ENCODE assay signal across 8 cellular contexts in the genomic region with DNA sequence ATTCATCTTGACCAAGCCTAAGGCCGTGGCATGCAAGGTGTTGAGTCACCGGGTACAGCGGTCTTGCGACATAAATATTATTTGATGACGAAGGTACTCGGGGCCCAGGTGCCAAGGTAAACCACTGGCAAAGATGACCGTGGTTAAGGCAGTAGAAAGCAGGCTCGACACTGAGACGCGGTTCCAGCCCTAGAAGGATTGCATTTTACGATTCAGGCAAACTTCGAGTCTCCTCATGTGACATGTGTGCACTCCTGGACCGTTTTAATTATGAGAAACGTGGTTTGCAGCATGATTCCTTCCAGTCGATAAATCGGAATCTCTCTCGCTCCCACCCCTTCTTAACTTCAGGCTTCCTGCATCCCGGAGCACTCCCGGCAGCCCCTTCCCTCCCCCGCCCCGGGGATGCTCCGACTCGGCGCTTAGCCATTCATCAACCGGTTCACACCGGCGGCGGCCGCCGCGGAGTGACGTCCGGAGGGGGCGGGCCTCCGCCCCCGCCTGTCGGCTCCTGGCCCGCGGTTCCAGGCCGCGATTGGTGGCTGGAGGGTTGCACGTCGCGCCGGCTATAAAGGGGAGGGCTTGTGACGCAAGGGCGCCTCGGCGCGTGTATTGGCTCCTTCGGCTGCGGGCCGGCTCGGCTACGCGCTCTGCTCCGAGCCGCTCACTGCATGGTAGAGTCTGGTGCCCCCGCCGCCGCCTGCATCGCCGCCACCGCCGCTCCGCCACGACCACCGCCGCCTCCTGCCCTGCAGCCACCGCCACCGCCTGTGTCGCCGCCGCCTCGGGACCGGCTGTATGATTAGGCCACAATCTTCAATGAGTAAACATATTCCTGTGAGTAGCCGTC. TPM values are rescaled to one million over a fixed set of nuclear protein-coding genes. Genes with fewer than 3 reads are reported as not detected.
DNase-seq lines count a peak whose midpoint lies in the region; ATAC-seq and TF ChIP-seq lines count a peak whose summit lies in the region.

A gene (plus strand): TSS at position 598 of the 850 bp plus-strand sequence.
A gene (plus strand): TSS at position 598 of the 850 bp plus-strand sequence. CDS start 4,401 bp downstream, outside the sequence.

- WGBS in tibial nerve, 2 donors = 0 to 1% methylated on average over 20 to 47 of the region's 77 CpGs

- peak within 1 kb of the TSS; percentile 91 for H3K4me3 Mint-ChIP-seq in activated naive CD8-positive, alpha-beta T cell treated with anti-CD3 and anti-CD28 coated beads, Interleukin-2, amount 50 U/mL, for 24 hours

- TF ChIP-seq POLR2A in tibial nerve (IDR thresholded peaks at IDR 0.05) = peak; percentile 99 to 100

- H3K27ac ChIP-seq in cardiac muscle cell = peak within 1 kb of the TSS; percentile 95
- H3K27ac ChIP-seq in parathyroid adenoma = peak within 1 kb of the TSS; percentile 93
- H3K27ac ChIP-seq in tibial nerve = peak within 1 kb of the TSS; percentile 96 to 100 (median 98)

- peak within 1 kb of the TSS; percentile 99 for H2AFZ ChIP-seq in parathyroid adenoma

- peaks cover 26% of the 10 kb centered on the region for H3K4me1 ChIP-seq in cardiac muscle cell (ENCODE audit: low read depth)
- H3K4me1 ChIP-seq in parathyroid adenoma = peaks cover 6% of the 10 kb centered on the region
- H3K4me1 ChIP-seq in tibial nerve = peaks cover 0 to 38% (median 6%) of the 10 kb centered on the region in 4 donors

- H3K27me3 Mint-ChIP-seq in activated naive CD8-positive, alpha-beta T cell treated with anti-CD3 and anti-CD28 coated beads, Interleukin-2, amount 50 U/mL, for 24 hours = no peaks in the 10 kb centered on the region

- DNase-seq in GM12864 (ENCODE audit: low read depth) (peak; percentile 93), NCI-H1417 (lab: John Stamatoyannopoulos, UW) (peak; percentile 96 to 97 (median 97)), SW 1271 (lab: John Stamatoyannopoulos, UW) (peak; percentile 93 to 96), cardiac muscle cell (ENCODE audit: low read depth in 1 of 2, low spot score in 1 of 2) (peak; percentile 98 to 99), tibial nerve (ENCODE audit: low spot score in 2 of 2) (peak; percentile 91 to 95)
- DNase-seq in activated naive CD8-positive, alpha-beta T cell treated with anti-CD3 and anti-CD28 coated beads, Interleukin-2, amount 50 U/mL, for 24 hours = peak; percentile 95

- H3K27ac Mint-ChIP-seq in activated naive CD8-positive, alpha-beta T cell treated with anti-CD3 and anti-CD28 coated beads, Interleukin-2, amount 50 U/mL, for 24 hours = peak within 1 kb of the TSS; percentile 88

- H3K36me3 ChIP-seq in cardiac muscle cell = peaks cover 8% of the 10 kb centered on the region
- no peaks in the 10 kb centered on the region for H3K36me3 ChIP-seq in parathyroid adenoma (ENCODE audit: control insufficient read depth, insufficient read depth, low read length)
- H3K36me3 ChIP-seq in tibial nerve = peaks cover 0 to 8% (median 0%) of the 10 kb centered on the region in 3 donors

- no peaks in the 10 kb centered on the region for H3K9me3 Mint-ChIP-seq in activated naive CD8-positive, alpha-beta T cell treated with anti-CD3 and anti-CD28 coated beads, Interleukin-2, amount 50 U/mL, for 24 hours

- H3K4me1 Mint-ChIP-seq in activated naive CD8-positive, alpha-beta T cell treated with anti-CD3 and anti-CD28 coated beads, Interleukin-2, amount 50 U/mL, for 24 hours = peaks cover 37% of the 10 kb centered on the region

- H3K27me3 ChIP-seq in cardiac muscle cell = no peaks in the 10 kb centered on the region
- no peaks in the 10 kb centered on the region for H3K27me3 ChIP-seq in parathyroid adenoma (ENCODE audit: control insufficient read depth, insufficient read depth, low read length)
- no peaks in the 10 kb centered on the region for H3K27me3 ChIP-seq in tibial nerve

- peak within 1 kb of the TSS; percentile 96 for H3K9ac ChIP-seq in parathyroid adenoma

- peak within 1 kb of the TSS; percentile 95 for H3K4me3 ChIP-seq in GM12864 (ENCODE audit: low read depth, low read length)
- H3K4me3 ChIP-seq in cardiac muscle cell = peak within 1 kb of the TSS; percentile 95
- peak within 1 kb of the TSS; percentile 83 for H3K4me3 ChIP-seq in parathyroid adenoma (ENCODE audit: low read depth, low read length)
- peak within 1 kb of the TSS; percentile 66 to 100 (median 86) for H3K4me3 ChIP-seq in tibial nerve

- TF ChIP-seq CTCF in GM12864 (IDR thresholded peaks at IDR 0.05; ENCODE audit: low read depth, low read length, missing control alignments) = no peak
- TF ChIP-seq CTCF in cardiac muscle cell (IDR thresholded peaks at IDR 0.05; ENCODE audit: low read depth, low read length) = no peak
- no peak for TF ChIP-seq CTCF in parathyroid adenoma (IDR thresholded peaks at IDR 0.05)
- TF ChIP-seq CTCF in tibial nerve (IDR thresholded peaks at IDR 0.05) = peak in 2 of 5 experiments; percentile 38 to 49

- peaks cover 27% of the 10 kb centered on the region for H3K36me3 Mint-ChIP-seq in activated naive CD8-positive, alpha-beta T cell treated with anti-CD3 and anti-CD28 coated beads, Interleukin-2, amount 50 U/mL, for 24 hours (ENCODE audit: low read depth)

- no peaks in the 10 kb centered on the region for H3K9me3 ChIP-seq in cardiac muscle cell (ENCODE audit: low read depth)
- H3K9me3 ChIP-seq in parathyroid adenoma (ENCODE audit: control insufficient read depth, low read length) = peaks cover 3% of the 10 kb centered on the region
- H3K9me3 ChIP-seq in tibial nerve = no peaks in the 10 kb centered on the region

- peaks cover 2% of the 10 kb centered on the region for H3K79me2 ChIP-seq in parathyroid adenoma

- peak within 1 kb of the TSS; percentile 82 for H3K4me2 ChIP-seq in parathyroid adenoma (ENCODE audit: low read length)

- TF ChIP-seq EP300 in tibial nerve (IDR thresholded peaks at IDR 0.05) = peak; percentile 93 to 97

- peak; percentile 87 for ATAC-seq in HG02759 (IDR thresholded peaks at IDR 0.05; ENCODE audit: unreplicated experiment)
- ATAC-seq in activated naive CD8-positive, alpha-beta T cell treated with anti-CD3 and anti-CD28 coated beads, Interleukin-2, amount 50 U/mL, for 24 hours = peak; percentile 96

RNA-seq across cellular contexts. Expression of the second gene that starts in this region (rescaled TPM):
- total RNA-seq in cardiac muscle cell (11.8 and 18.7 TPM in 2 replicates), tibial nerve (10 to 100 TPM; 10.5 to 22.8 (median 18.4) TPM)
- polyA plus RNA-seq in cardiac muscle cell = 62.2 and 65.8 TPM in 2 replicates

Comparison
In these comparisons a context has a peak if more than half of its experiments do, and no peak if none do; other contexts are left out.
1. Peak in every context shown above with its lines: DNase-seq, ATAC-seq, H3K4me3 ChIP-seq and H3K27ac ChIP-seq.